Comparison of ENCODE assay signal across 8 cellular contexts in the genomic region with DNA sequence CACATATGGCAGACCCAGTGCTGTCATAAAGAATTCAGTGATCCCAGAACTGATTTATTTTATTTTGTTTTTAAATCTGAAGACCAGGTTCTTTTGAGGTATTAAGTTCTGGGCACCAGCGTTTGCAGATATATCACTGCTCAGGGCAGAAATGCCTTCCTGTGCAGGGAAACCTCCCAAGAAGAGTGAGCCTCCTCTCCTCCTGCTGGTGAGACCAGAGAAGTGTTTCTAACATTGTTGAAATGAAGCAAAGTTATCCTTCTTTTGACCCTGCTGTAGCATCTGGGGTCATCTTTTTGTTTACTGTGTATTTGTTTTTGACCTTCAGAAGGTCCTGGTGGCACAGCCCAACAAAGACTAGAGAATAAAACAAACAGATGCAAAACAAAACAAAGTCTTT.
A peak's percentile ranks its signal among the peaks of the same experiment; 100 is the strongest.
DNase-seq lines count a peak whose midpoint lies in the region; ATAC-seq, FAIRE-seq and TF ChIP-seq lines count a peak whose summit lies in the region.

No MANE protein-coding gene starts in this region.

- intact Hi-C loops in gastrocnemius medialis (cut with DNase I; ENCODE audit: low total_unique reads) = no loop called here

- no peaks in the 10 kb centered on the region for H3K27me3 ChIP-seq in gastrocnemius medialis

- in situ Hi-C loops in gastrocnemius medialis (cut with MboI; ENCODE audit: low sequenced_read_pairs in 4 of 4) = no loop called here

- no peak overlapping the region for H3K4me3 ChIP-seq in fibroblast of mammary gland (ENCODE audit: control insufficient read depth, low read depth, low read length)
- no peak overlapping the region for H3K4me3 ChIP-seq in retinal pigment epithelial cell (ENCODE audit: low read length)
- H3K4me3 ChIP-seq in gastrocnemius medialis = no peak overlapping the region

- H3K27ac ChIP-seq in gastrocnemius medialis = no peak overlapping the region

- FAIRE-seq in H54 (lab: Jason Lieb, UNC) = no peak

- no peaks in the 10 kb centered on the region for H3K4me1 ChIP-seq in gastrocnemius medialis

- TF ChIP-seq CTCF in fibroblast of mammary gland (conservative IDR thresholded peaks at IDR 0.05; ENCODE audit: control insufficient read depth, insufficient read depth, low read depth, low read length) (peak; percentile 19), retinal pigment epithelial cell (conservative IDR thresholded peaks at IDR 0.05; ENCODE audit: low read depth, low read length) (peak; percentile 38), gastrocnemius medialis (IDR thresholded peaks at IDR 0.05 in 4 of 5, conservative IDR thresholded peaks at IDR 0.05 in 1 of 5) (no peak)

- H3K36me3 ChIP-seq in gastrocnemius medialis = no peaks in the 10 kb centered on the region

- no peak for TF ChIP-seq POLR2A in gastrocnemius medialis (IDR thresholded peaks at IDR 0.05)
- TF ChIP-seq POLR2A in H54 (IDR thresholded peaks at IDR 0.05; ENCODE audit: low read depth, low read length) = no peak

- ATAC-seq in gastrocnemius medialis = no peak

- no peaks in the 10 kb centered on the region for H3K9me3 ChIP-seq in gastrocnemius medialis

- peak; percentile 42 for DNase-seq in NCI-H748 (lab: John Stamatoyannopoulos, UW; ENCODE audit: unreplicated experiment)
- no peak for DNase-seq in NCI-H748 treated with DMSO at 0.1 percent for 48 hours (lab: John Stamatoyannopoulos, UW)
- DNase-seq in NAMALWA (ENCODE audit: low spot score) = peak; percentile 8
- no peak for DNase-seq in fibroblast of mammary gland (ENCODE audit: low read depth)
- DNase-seq in retinal pigment epithelial cell (ENCODE audit: low read depth) = no peak
- DNase-seq in gastrocnemius medialis = no peak
- DNase-seq in ecto neural progenitor cell (ENCODE audit: low spot score) = no peak
- DNase-seq in H54 (ENCODE audit: insufficient read length, low spot score) = no peak

Comparison
In these comparisons a context has a peak if more than half of its experiments do, and no peak if none do; other contexts are left out.
1. DNase-seq: peak in NCI-H748 (single experiment) and NAMALWA (single experiment); none in NCI-H748 treated with DMSO at 0.1 percent for 48 hours (single experiment), fibroblast of mammary gland (single experiment), retinal pigment epithelial cell (single experiment), gastrocnemius medialis (0 of 2), ecto neural progenitor cell (single experiment) and H54 (single experiment).
2. CTCF ChIP-seq: peak in fibroblast of mammary gland (single experiment) and retinal pigment epithelial cell (single experiment); none in gastrocnemius medialis (0 of 5).